9 cellular contexts compared by ENCODE assay signal in the genomic region with DNA sequence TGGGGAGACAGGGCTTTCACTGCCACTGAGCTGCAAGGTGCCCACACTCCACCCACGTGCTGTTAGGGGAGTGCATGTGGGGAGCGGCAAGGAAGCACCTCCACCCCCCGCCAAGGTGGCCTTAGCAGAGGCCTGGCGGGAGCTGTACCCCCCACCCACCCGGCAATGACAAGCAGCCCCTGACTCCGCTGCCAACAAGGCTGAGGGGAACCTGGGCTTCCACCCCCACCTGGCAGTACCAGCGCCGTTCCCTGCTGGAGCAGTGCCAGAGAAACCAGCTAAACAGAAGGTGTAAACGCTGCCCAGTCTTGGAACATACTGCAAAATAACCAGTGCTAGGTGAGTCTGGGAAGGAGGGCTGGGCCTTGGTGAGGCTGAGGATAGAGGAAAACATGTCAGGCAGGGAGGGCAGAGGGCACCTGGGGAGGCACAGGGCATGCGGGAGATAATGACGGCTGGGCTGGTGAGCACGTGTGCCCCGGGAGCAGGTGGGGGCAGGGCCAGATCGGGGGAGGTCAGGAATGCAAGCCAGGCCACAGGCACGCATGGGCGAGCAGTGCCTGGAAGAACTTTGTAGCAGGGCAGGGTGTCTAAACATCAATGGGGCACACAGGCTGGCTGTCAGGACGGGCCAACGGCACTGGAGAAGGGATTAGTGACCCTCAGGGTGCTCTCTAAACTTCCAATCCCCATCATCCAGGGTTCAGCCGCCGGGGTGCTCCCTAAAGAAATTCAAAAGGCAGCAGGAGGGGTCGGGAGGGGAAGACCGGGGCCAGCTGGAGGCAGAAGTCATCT. TPM values are rescaled to one million over a fixed set of nuclear protein-coding genes. Genes with fewer than 3 reads are reported as not detected.
DNase-seq lines count a peak whose midpoint lies in the region; ATAC-seq, FAIRE-seq and TF ChIP-seq lines count a peak whose summit lies in the region.
"Had no signal": no experiment of that assay in that cellular context is flagged by ENCODE, and none has a peak within 500 bp of the region (broad histone marks: within the 10 kb centered on the region; RNA-seq: fewer than 3 reads in every experiment).

No MANE protein-coding gene starts in this region.

- H3K4me3 Mint-ChIP-seq in Calu3 (ENCODE audit: low read depth, unreplicated experiment): peak overlapping the region; percentile 71

- H3K9me3 ChIP-seq in esophagus muscularis mucosa (no peaks in the 10 kb centered on the region), pancreas (no peaks in the 10 kb centered on the region)

- H3K4me1 ChIP-seq in esophagus muscularis mucosa (peaks cover 79 to 93% (median 82%) of the 10 kb centered on the region in 4 donors), pancreas (peaks cover 49 to 54% (median 51%) of the 10 kb centered on the region in 3 donors)

- no peaks in the 10 kb centered on the region for H3K27me3 ChIP-seq in esophagus muscularis mucosa
- H3K27me3 ChIP-seq in pancreas: no peaks in the 10 kb centered on the region

- H3K27ac ChIP-seq in esophagus muscularis mucosa (replicated peaks in 1 of 4) (peak overlapping the region; percentile 38 to 64 (median 58)), pancreas (peak overlapping the region; percentile 58 to 76 (median 75))

- CTCF ChIA-PET in Calu3 (lab: Charles Lee): interaction anchor here (1.1 kb wide), 1 partner anchor 23 kb away, joined by 3 read pairs; no protein-coding TSS in a partner anchor

- DNase-seq in Calu3: peak; percentile 73
- DNase-seq in NCI-H345 (lab: John Stamatoyannopoulos, UW): peak; percentile 67
- no peak for DNase-seq in esophagus muscularis mucosa (ENCODE audit: extremely low spot score)
- DNase-seq in pancreas: peak; percentile 81 to 96 (median 88)
- no peak for DNase-seq in GDM1 (lab: John Stamatoyannopoulos, UW)
- DNase-seq in dedifferentiated amniotic fluid mesenchymal stem cell (ENCODE audit: extremely low spot score): no peak
- no peak for DNase-seq in DMS53 treated with DMSO at 0.1 percent for 48 hours (lab: John Stamatoyannopoulos, UW; ENCODE audit: unreplicated experiment)
- DNase-seq: KBM-7 had no signal

- no TSS peak for BruUV-seq in Calu3 (replicated peaks; lab: Mats Ljungman, UMichigan)

- no peak for FAIRE-seq in pancreas (lab: Jason Lieb, UNC)

- TF ChIP-seq EP300 in esophagus muscularis mucosa (IDR thresholded peaks at IDR 0.05): no peak

- TF ChIP-seq POLR2A in esophagus muscularis mucosa (IDR thresholded peaks at IDR 0.05; ENCODE audit: low read depth): no peak

- intact Hi-C loops in Calu3 (cut with micrococcal nuclease; ENCODE audit: unreplicated experiment) (no loop called here), esophagus muscularis mucosa (cut with DNase I) (no loop called here), pancreas (cut with DNase I) (loop anchor here in 1 of 3 donors (10.0 kb wide), 1 partner anchor 157 kb away; no protein-coding TSS in a partner anchor)

- 59% methylated on average over 19 of the region's 22 CpGs for WGBS in esophagus muscularis mucosa
- 13% methylated on average over 22 of the region's 22 CpGs for WGBS in pancreas, 2 donors

- H3K36me3 ChIP-seq in esophagus muscularis mucosa (peaks cover 0 to 24% (median 11%) of the 10 kb centered on the region in 4 donors), pancreas (no peaks in the 10 kb centered on the region)

- H3K4me1 Mint-ChIP-seq in Calu3 (ENCODE audit: low read depth, unreplicated experiment): peaks cover 24% of the 10 kb centered on the region

- peak overlapping the region; percentile 49 for H3K27ac Mint-ChIP-seq in Calu3 (ENCODE audit: unreplicated experiment)

- peak; percentile 66 to 80 (median 73) for ATAC-seq in pancreas
- ATAC-seq in GM18858 (IDR thresholded peaks at IDR 0.05; ENCODE audit: unreplicated experiment): no peak

- H3K4me3 ChIP-seq in esophagus muscularis mucosa (no peak overlapping the region), pancreas (no peak overlapping the region)

- H3K27me3 Mint-ChIP-seq in Calu3 (ENCODE audit: unreplicated experiment): no peaks in the 10 kb centered on the region

- TF ChIP-seq CTCF in Calu3 (IDR thresholded peaks at IDR 0.05; ENCODE audit: unreplicated experiment): no peak
- TF ChIP-seq CTCF in esophagus muscularis mucosa (IDR thresholded peaks at IDR 0.05): no peak
- no peak for TF ChIP-seq CTCF in pancreas (IDR thresholded peaks at IDR 0.05)

- no peaks in the 10 kb centered on the region for H3K9me3 Mint-ChIP-seq in Calu3 (ENCODE audit: low read depth, unreplicated experiment)

- peaks cover 25% of the 10 kb centered on the region for H3K36me3 Mint-ChIP-seq in Calu3 (ENCODE audit: insufficient read depth, unreplicated experiment)

RNA-seq across cellular contexts. Expression of a gene that starts 6.6 kb away (rescaled TPM):
- total RNA-seq in Calu3 (2022) (20.3 and 25.0 TPM in 2 replicates), esophagus muscularis mucosa (10 to 100 TPM; 37.3 to 51.1 (median 48.0) TPM), pancreas (10 to 100 TPM; 24.7 to 32.7 (median 29.7) TPM)
- polyA plus RNA-seq in pancreas: 10 to 100 TPM; 12.7 to 30.0 TPM

RNA-seq across cellular contexts. Expression of a gene that starts 31.0 kb away (rescaled TPM):
- 27.6 and 28.2 TPM in 2 replicates for total RNA-seq in Calu3 (2022)
- 10 to 100 TPM; 15.2 to 20.7 (median 18.8) TPM for total RNA-seq in esophagus muscularis mucosa
- total RNA-seq in pancreas: 10 to 100 TPM; 14.3 to 17.6 (median 16.3) TPM
- polyA plus RNA-seq in pancreas: 10 to 100 TPM; 12.0 to 12.8 TPM

Comparison
In these comparisons a context has a peak if more than half of its experiments do, and no peak if none do; other contexts are left out.
1. DNase-seq: peak in Calu3 (single experiment), NCI-H345 (single experiment) and pancreas (6 of 6); none in esophagus muscularis mucosa (single experiment), GDM1 (single experiment), dedifferentiated amniotic fluid mesenchymal stem cell (single experiment) and DMS53 treated with DMSO at 0.1 percent for 48 hours (single experiment).